Comparison of ENCODE assay signal across 18 cellular contexts in genomic region chr12:109721276-109721675, GRCh38. TPM values are rescaled to one million over a fixed set of nuclear protein-coding genes. Genes with fewer than 3 reads are reported as not detected.
A peak's percentile ranks its signal among the peaks of the same experiment; 100 is the strongest.
DNase-seq lines count a peak whose midpoint lies in the region; ATAC-seq, FAIRE-seq and TF ChIP-seq lines count a peak whose summit lies in the region.
"Had no signal": no experiment of that assay in that cellular context is flagged by ENCODE, and none has a peak within 500 bp of the region (broad histone marks: within the 10 kb centered on the region; RNA-seq: fewer than 3 reads in every experiment).

No MANE protein-coding gene starts in this region.

- no peak overlapping the region for H3K4me3 ChIP-seq in neural progenitor cell
- no peak overlapping the region for H3K4me3 ChIP-seq in testis
- H3K4me3 ChIP-seq: ascending aorta had no signal

- no peak overlapping the region for H3K27ac ChIP-seq in neural progenitor cell
- peak overlapping the region in 1 of 2 donors; percentile 27 for H3K27ac ChIP-seq in testis
- H3K27ac ChIP-seq: ascending aorta had no signal

- FAIRE-seq in frontal cortex (lab: Jason Lieb, UNC): no peak

- H3K9ac ChIP-seq in neural progenitor cell: no peak overlapping the region

- H4K20me1 ChIP-seq in neural progenitor cell (ENCODE audit: low read depth): peaks cover 100% of the 10 kb centered on the region

- peaks cover 61% of the 10 kb centered on the region for H3K4me1 Mint-ChIP-seq in neural progenitor cell
- H3K4me1 Mint-ChIP-seq: activated naive CD4-positive, alpha-beta T cell treated with anti-CD3 and anti-CD28 coated beads, Interleukin-2, amount 50 U/mL, for 24 hours; naive thymus-derived CD4-positive, alpha-beta T cell had no signal

- 62 to 72% methylated on average over 8 to 10 of the region's 10 CpGs for WGBS in testis, 2 donors

- TF ChIP-seq POLR2A in testis (IDR thresholded peaks at IDR 0.05): no peak

- peak overlapping the region; percentile 33 for H3K4me3 Mint-ChIP-seq in neural progenitor cell
- H3K4me3 Mint-ChIP-seq: activated naive CD4-positive, alpha-beta T cell treated with anti-CD3 and anti-CD28 coated beads, Interleukin-2, amount 50 U/mL, for 24 hours; B cell; naive thymus-derived CD4-positive, alpha-beta T cell had no signal

- peaks cover 42% of the 10 kb centered on the region for H3K27me3 ChIP-seq in neural progenitor cell
- H3K27me3 ChIP-seq in testis: no peaks in the 10 kb centered on the region

- peaks cover 2% of the 10 kb centered on the region for H3K27me3 Mint-ChIP-seq in neural progenitor cell (ENCODE audit: insufficient read depth, low read depth)

- intact Hi-C loops in left ventricle myocardium superior (cut with micrococcal nuclease) (no loop called here), testis (cut with DNase I; ENCODE audit: low total_unique reads) (no loop called here)

- peaks cover 54% of the 10 kb centered on the region for H3F3A ChIP-seq in neural progenitor cell (ENCODE audit: low read depth)

- H3K79me2 ChIP-seq in neural progenitor cell (ENCODE audit: low read depth): no peaks in the 10 kb centered on the region

- H2AFZ ChIP-seq in neural progenitor cell (replicated peaks): no peak overlapping the region

- DNase-seq in DMS 273 (lab: John Stamatoyannopoulos, UW; ENCODE audit: unreplicated experiment): peak; percentile 41
- no peak for DNase-seq in DMS 273 treated with DMSO at 0.1 percent for 48 hours (lab: John Stamatoyannopoulos, UW)
- peak; percentile 66 for DNase-seq in left ventricle myocardium superior
- DNase-seq in neural progenitor cell (ENCODE audit: low spot score): no peak
- DNase-seq in testis: peak; percentile 90
- DNase-seq in islet precursor cell: no peak
- no peak for DNase-seq in frontal cortex (ENCODE audit: low spot score in 2 of 2)
- DNase-seq in activated CD4-positive, alpha-beta T cell treated with anti-CD3 and anti-CD28 coated beads, Interleukin-2, amount 50 U/mL, for 48 hours: no peak
- DNase-seq: 8988T; activated T-cell treated with anti-CD3 and anti-CD28 coated beads, Interleukin-2, amount 50 U/mL, for 48 hours; mammary epithelial cell; naive thymus-derived CD4-positive, alpha-beta T cell; NCI-H1092; T1000 had no signal

- no peaks in the 10 kb centered on the region for H3K36me3 Mint-ChIP-seq in neural progenitor cell
- H3K36me3 Mint-ChIP-seq: activated naive CD4-positive, alpha-beta T cell treated with anti-CD3 and anti-CD28 coated beads, Interleukin-2, amount 50 U/mL, for 24 hours; naive thymus-derived CD4-positive, alpha-beta T cell had no signal

- no peak for TF ChIP-seq CTCF in neural progenitor cell (IDR thresholded peaks at IDR 0.05)
- no peak for TF ChIP-seq CTCF in testis (IDR thresholded peaks at IDR 0.05)

- H3K36me3 ChIP-seq in neural progenitor cell: no peaks in the 10 kb centered on the region
- H3K36me3 ChIP-seq in testis (ENCODE audit: low read depth, missing control alignments): no peaks in the 10 kb centered on the region
- H3K36me3 ChIP-seq: ascending aorta had no signal

- H3K4me1 ChIP-seq in neural progenitor cell (peaks cover 87% of the 10 kb centered on the region), testis (peaks cover 34% of the 10 kb centered on the region)

- H3K9me3 ChIP-seq in neural progenitor cell (ENCODE audit: low read depth): no peaks in the 10 kb centered on the region
- H3K9me3 ChIP-seq in testis: no peaks in the 10 kb centered on the region
- H3K9me3 ChIP-seq: ascending aorta had no signal

- H3K4me2 ChIP-seq in neural progenitor cell: no peak overlapping the region

- no peaks in the 10 kb centered on the region for H3K9me3 Mint-ChIP-seq in neural progenitor cell
- H3K9me3 Mint-ChIP-seq: activated naive CD4-positive, alpha-beta T cell treated with anti-CD3 and anti-CD28 coated beads, Interleukin-2, amount 50 U/mL, for 24 hours; naive thymus-derived CD4-positive, alpha-beta T cell had no signal

- ATAC-seq in left ventricle myocardium superior: peak; percentile 41
- ATAC-seq: naive thymus-derived CD4-positive, alpha-beta T cell had no signal

- peak overlapping the region; percentile 72 for H3K27ac Mint-ChIP-seq in neural progenitor cell
- H3K27ac Mint-ChIP-seq: activated naive CD4-positive, alpha-beta T cell treated with anti-CD3 and anti-CD28 coated beads, Interleukin-2, amount 50 U/mL, for 24 hours; B cell; progenitor cell of endocrine pancreas had no signal

RNA-seq across cellular contexts. Expression of gene FAM222A, which starts 7.7 kb away (rescaled TPM):
- total RNA-seq in left ventricle myocardium superior (25.7 TPM), neural progenitor cell (ENCODE audit: low replicate concordance) (2.5 and 10.6 TPM in 2 replicates), testis (10 to 100 TPM; 75.7 to 78.6 TPM), frontal cortex (2.9 TPM)
- 34.5 TPM for polyA plus RNA-seq in testis (ENCODE audit: insufficient read depth, low read depth, low replicate concordance)

Comparison
In these comparisons a context has a peak if more than half of its experiments do, and no peak if none do; other contexts are left out.
1. DNase-seq: peak in DMS 273 (single experiment), left ventricle myocardium superior (single experiment) and testis (single experiment); none in DMS 273 treated with DMSO at 0.1 percent for 48 hours (single experiment), neural progenitor cell (single experiment), islet precursor cell (single experiment), frontal cortex (0 of 2) and activated CD4-positive, alpha-beta T cell treated with anti-CD3 and anti-CD28 coated beads, Interleukin-2, amount 50 U/mL, for 48 hours (0 of 2).